ENCODE assay signal across 21 cellular contexts in genomic region chrX:133971586-133971985, GRCh38. TPM values are rescaled to one million over a fixed set of nuclear protein-coding genes. Genes with fewer than 3 reads are reported as not detected.
DNase-seq lines count a peak whose midpoint lies in the region; ATAC-seq, FAIRE-seq and TF ChIP-seq lines count a peak whose summit lies in the region.
"Had no signal": no experiment of that assay in that cellular context is flagged by ENCODE, and none has a peak within 500 bp of the region (broad histone marks: within the 10 kb centered on the region; RNA-seq: fewer than 3 reads in every experiment).

No MANE protein-coding gene starts in this region.

- CTCF ChIA-PET in HepG2 (lab: Yijun Ruan, JAX; ENCODE audit: low intra/inter-chr PET ratio, low total read pairs), result no interaction called here

- no peak overlapping the region for H2AFZ ChIP-seq in HepG2 (ENCODE audit: low read length)
- no peak overlapping the region for H2AFZ ChIP-seq in neural progenitor cell (replicated peaks)

- H4K20me1 ChIP-seq in HepG2 (ENCODE audit: insufficient read depth, low read length), result peaks cover 92% of the 10 kb centered on the region
- no peaks in the 10 kb centered on the region for H4K20me1 ChIP-seq in neural progenitor cell (ENCODE audit: low read depth)

- H3K4me3 Mint-ChIP-seq in mesothelial cell of epicardium (no peak overlapping the region), neural progenitor cell (no peak overlapping the region)
- H3K4me3 Mint-ChIP-seq: CD14-positive monocyte; CD4-positive, alpha-beta T cell; CD8-positive, alpha-beta memory T cell had no signal

- in situ Hi-C loops in HepG2 (cut with HindIII; ENCODE audit: extremely low pct_ligation_motif_present, low pct_unique_long_range_greater_than_20kb), result no loop called here

- BruUV-seq in HepG2 (replicated peaks; lab: Mats Ljungman, UMichigan), result no TSS peak

- H3K9me3 Mint-ChIP-seq in mesothelial cell of epicardium, result peaks cover 4% of the 10 kb centered on the region
- peaks cover 3% of the 10 kb centered on the region for H3K9me3 Mint-ChIP-seq in neural progenitor cell
- H3K9me3 Mint-ChIP-seq: CD14-positive monocyte; CD4-positive, alpha-beta T cell; CD8-positive, alpha-beta memory T cell had no signal

- H3K27me3 Mint-ChIP-seq in mesothelial cell of epicardium (ENCODE audit: low read depth) (no peaks in the 10 kb centered on the region), neural progenitor cell (ENCODE audit: insufficient read depth, low read depth) (no peaks in the 10 kb centered on the region)

- TF ChIP-seq CTCF in HepG2 (CRISPR knock-in tag; IDR thresholded peaks at IDR 0.05), result no peak
- TF ChIP-seq CTCF in right lobe of liver (IDR thresholded peaks at IDR 0.05), result no peak
- no peak for TF ChIP-seq CTCF in mesothelial cell of epicardium (IDR thresholded peaks at IDR 0.05; ENCODE audit: unreplicated experiment)
- no peak for TF ChIP-seq CTCF in neural progenitor cell (IDR thresholded peaks at IDR 0.05)

- POLR2A ChIA-PET in HepG2 (lab: Yijun Ruan, JAX), result interaction anchor here (1.3 to 3.2 kb wide), 6 partner anchors 10 to 55 kb away, joined by 3 to 25 read pairs (median 4); partner anchors contain the start of gene GPC3

- H3K4me2 ChIP-seq in HepG2 (ENCODE audit: low read depth, low read length), result peak overlapping the region; percentile 80
- peak overlapping the region; percentile 74 for H3K4me2 ChIP-seq in neural progenitor cell
- H3K4me2 ChIP-seq: A549; BLaER1 treated with 17β-estradiol and CSF1 and Interleukin-3, amounts not matched to agents 10 nM and 100 nM had no signal

- H3F3A ChIP-seq in neural progenitor cell (ENCODE audit: low read depth), result peaks cover 40% of the 10 kb centered on the region

- H3K4me1 Mint-ChIP-seq in mesothelial cell of epicardium (peaks cover 38% of the 10 kb centered on the region), neural progenitor cell (peaks cover 27% of the 10 kb centered on the region)
- H3K4me1 Mint-ChIP-seq: CD14-positive monocyte; CD8-positive, alpha-beta memory T cell had no signal

- H3K4me3 ChIP-seq in HepG2 (replicated peaks in 1 of 3; ENCODE audit: insufficient read depth in 1 of 3, low read depth in 2 of 3, low read length in 3 of 3), result 0 out of 6 replicates have a peak overlapping the region, but pooled peaks of 1 of the 3 experiments have one; percentile 12
- H3K4me3 ChIP-seq in right lobe of liver, result no peak overlapping the region
- peak overlapping the region; percentile 35 for H3K4me3 ChIP-seq in neural progenitor cell
- H3K4me3 ChIP-seq: A549; BLaER1 treated with 17β-estradiol and CSF1 and Interleukin-3, amounts not matched to agents 10 nM and 100 nM had no signal

- H3K36me3 Mint-ChIP-seq in mesothelial cell of epicardium (peaks cover 15% of the 10 kb centered on the region), neural progenitor cell (peaks cover 4% of the 10 kb centered on the region)
- H3K36me3 Mint-ChIP-seq: CD14-positive monocyte had no signal

- peak overlapping the region; percentile 70 for H3K27ac Mint-ChIP-seq in mesothelial cell of epicardium
- H3K27ac Mint-ChIP-seq in neural progenitor cell, result no peak overlapping the region
- H3K27ac Mint-ChIP-seq: CD14-positive monocyte; CD4-positive, alpha-beta T cell; CD8-positive, alpha-beta memory T cell had no signal

- DNase-seq in HepG2 (ENCODE audit: low spot score) (no peak), right lobe of liver (no peak), mesothelial cell of epicardium (ENCODE audit: low spot score in 2 of 2, unreplicated experiment in 2 of 2) (no peak), neural progenitor cell (ENCODE audit: low spot score) (no peak), NCI-H345 (lab: John Stamatoyannopoulos, UW) (no peak), DMS 273 treated with DMSO at 0.1 percent for 48 hours (lab: John Stamatoyannopoulos, UW) (no peak), NCI-H1436 (lab: John Stamatoyannopoulos, UW) (no peak)
- DNase-seq: 8988T; ACHN; AML-193; BE2C; Calu3; CD4-positive, alpha-beta T cell; CD8-positive, alpha-beta memory T cell; DMS153; DND-41; H7; HCEC 1CT had no signal

- H3K27ac ChIP-seq in HepG2 (ENCODE audit: extremely low read length, insufficient read depth, low read length) (peak overlapping the region; percentile 44), right lobe of liver (no peak overlapping the region), neural progenitor cell (peak overlapping the region; percentile 67)
- H3K27ac ChIP-seq: A549; BLaER1 treated with 17β-estradiol and CSF1 and Interleukin-3, amounts not matched to agents 10 nM and 100 nM had no signal

- H3K4me1 ChIP-seq in HepG2 (ENCODE audit: insufficient read depth, low read length) (peaks cover 96% of the 10 kb centered on the region), right lobe of liver (no peaks in the 10 kb centered on the region), neural progenitor cell (peaks cover 55% of the 10 kb centered on the region)
- H3K4me1 ChIP-seq: A549; BE2C; BLaER1 treated with 17β-estradiol and CSF1 and Interleukin-3, amounts not matched to agents 10 nM and 100 nM had no signal

- H3K9me3 ChIP-seq in HepG2 (ENCODE audit: low read length), result no peaks in the 10 kb centered on the region
- H3K9me3 ChIP-seq in right lobe of liver, result no peaks in the 10 kb centered on the region
- H3K9me3 ChIP-seq in neural progenitor cell (ENCODE audit: low read depth), result no peaks in the 10 kb centered on the region
- H3K9me3 ChIP-seq: A549; BE2C; BLaER1 treated with 17β-estradiol and CSF1 and Interleukin-3, amounts not matched to agents 10 nM and 100 nM had no signal

- peaks cover 97% of the 10 kb centered on the region for H3K79me2 ChIP-seq in HepG2 (ENCODE audit: insufficient read depth, low read length)
- peaks cover 96% of the 10 kb centered on the region for H3K79me2 ChIP-seq in neural progenitor cell (ENCODE audit: low read depth)

- intact Hi-C loops in HepG2 (cut with micrococcal nuclease; ENCODE audit: unreplicated experiment), result no loop called here
- intact Hi-C loops in right lobe of liver (cut with DNase I), result no loop called here

- H3K9ac ChIP-seq in HepG2 (ENCODE audit: insufficient read depth, low read depth, low read length) (no peak overlapping the region), neural progenitor cell (no peak overlapping the region)
- H3K9ac ChIP-seq: BLaER1 treated with 17β-estradiol and CSF1 and Interleukin-3, amounts not matched to agents 10 nM and 100 nM had no signal

- TF ChIP-seq POLR2A in HepG2 (IDR thresholded peaks at IDR 0.05; ENCODE audit: insufficient read depth in 1 of 2, low read depth in 2 of 2, low read length in 2 of 2) (0 out of 4 replicates have a peak, but pooled peaks of 1 of the 2 experiments have one; percentile 6), right lobe of liver (IDR thresholded peaks at IDR 0.05) (no peak)

- H3K27me3 ChIP-seq in HepG2 (ENCODE audit: control insufficient read depth in 1 of 2, insufficient read depth in 2 of 2, low read length in 2 of 2) (no peaks in the 10 kb centered on the region), right lobe of liver (peaks cover 0 to 8% of the 10 kb centered on the region in 2 donors), neural progenitor cell (no peaks in the 10 kb centered on the region)
- H3K27me3 ChIP-seq: BE2C had no signal

- TF ChIP-seq EP300 in HepG2 (IDR thresholded peaks at IDR 0.05; ENCODE audit: low read depth in 2 of 2, low read length in 2 of 2) (no peak), HepG2 (CRISPR knock-in tag; IDR thresholded peaks at IDR 0.05; ENCODE audit: borderline replicate concordance) (no peak)

- ATAC-seq in HepG2, result no peak
- no peak for ATAC-seq in right lobe of liver
- ATAC-seq: A549 had no signal

- WGBS in HepG2 (ENCODE audit: low lambda C conversion rate), result 54% methylated on average over 3 of the region's 3 CpGs
- 54% methylated on average over 3 of the region's 3 CpGs for WGBS in right lobe of liver (ENCODE audit: insufficient coverage, low coverage, low lambda C conversion rate, missing lambda C conversion rate)

- TF ChIP-seq RAD21 in HepG2 (CRISPR knock-in tag; IDR thresholded peaks at IDR 0.05), result no peak

- no peak for FAIRE-seq in HepG2 (lab: Jason Lieb, UNC)

- H3K36me3 ChIP-seq in HepG2 (replicated peaks in 1 of 2; ENCODE audit: control insufficient read depth in 1 of 2, insufficient read depth in 2 of 2, low read length in 2 of 2), result peaks cover 3 to 34% of the 10 kb centered on the region in 2 experiments; a peak in 4 of 5 replicates
- H3K36me3 ChIP-seq in right lobe of liver, result no peaks in the 10 kb centered on the region
- H3K36me3 ChIP-seq in neural progenitor cell, result no peaks in the 10 kb centered on the region
- H3K36me3 ChIP-seq: BE2C; BLaER1 treated with 17β-estradiol and CSF1 and Interleukin-3, amounts not matched to agents 10 nM and 100 nM had no signal

TF ChIP-seq in HepG2, 621 proteins besides CTCF, POLR2A, EP300 and RAD21 (continues in another document):
- no peak for TF ChIP-seq CENPT (CRISPR knock-in tag; IDR thresholded peaks at IDR 0.05; ENCODE audit: low read depth)
- TF ChIP-seq RBFOX2 (IDR thresholded peaks at IDR 0.05; ENCODE audit: low read depth, low read length), result 0 out of 2 replicates have a peak, but pooled peaks have one; percentile 30

RNA-seq across cellular contexts. Expression of gene GPC3, which starts 13.8 kb away (rescaled TPM):
- total RNA-seq in HepG2 (2016; rRNA removed; fragmentation: Illumina TruSeq; extraction: Trizol) (805 and 1,799 TPM in 2 replicates), right lobe of liver (1 to 10 TPM in 4 of 6 experiments, under 1 TPM in 2; 0.31 to 6.8 (median 1.8) TPM), mesothelial cell of epicardium (837 to 864 TPM (median 859 TPM) in 3 replicates), neural progenitor cell (ENCODE audit: low replicate concordance) (968 and 1,039 TPM in 2 replicates)
- 284 and 320 TPM in 2 replicates for total RNA-seq in HepG2 (2016; cell fraction: cytosol; rRNA removed; fragmentation: Illumina TruSeq; extraction: Trizol; ENCODE audit: low read depth)
- total RNA-seq in HepG2 (2016; cell fraction: insoluble cytoplasmic fraction; rRNA removed; fragmentation: Illumina TruSeq; extraction: Trizol), result 792 and 1,776 TPM in 2 replicates
- total RNA-seq in HepG2 (2016; cell fraction: membrane; rRNA removed; fragmentation: Illumina TruSeq; extraction: Trizol), result 290 and 301 TPM in 2 replicates
- total RNA-seq in HepG2 (2016; cell fraction: nucleus; rRNA removed; fragmentation: Illumina TruSeq; extraction: Trizol), result 1,828 and 2,106 TPM in 2 replicates
- polyA plus RNA-seq in HepG2 (2011; rRNA removed), result 3,263 and 3,554 TPM in 2 replicates
- 2,062 and 3,587 TPM in 2 replicates for polyA plus RNA-seq in HepG2 (2011; cell fraction: cytosol; rRNA removed)
- polyA plus RNA-seq in HepG2 (2011; cell fraction: nucleus; rRNA removed), result 820 and 1,167 TPM in 2 replicates
- 3,341 and 3,897 TPM in 2 replicates for polyA plus RNA-seq in HepG2 (2012)
- 118 and 136 TPM in 2 replicates for polyA plus RNA-seq in HepG2 (2016; cell fraction: cytosol; fragmentation: Illumina TruSeq; extraction: Trizol; ENCODE audit: low read depth)
- polyA plus RNA-seq in HepG2 (2016; cell fraction: insoluble cytoplasmic fraction; fragmentation: Illumina TruSeq; extraction: Trizol; ENCODE audit: low read depth), result 843 and 853 TPM in 2 replicates
- polyA plus RNA-seq in HepG2 (2016; cell fraction: membrane; fragmentation: Illumina TruSeq; extraction: Trizol; ENCODE audit: low read depth), result 164 and 169 TPM in 2 replicates
- 1,823 and 1,891 TPM in 2 replicates for polyA plus RNA-seq in HepG2 (2016; cell fraction: nucleus; fragmentation: Illumina TruSeq; extraction: Trizol; ENCODE audit: insufficient read depth, low read depth)
- 0.72 and 1,012 TPM in 2 replicates for polyA minus RNA-seq in HepG2 (2011; rRNA and poly(A)+ RNA removed; ENCODE audit: low replicate concordance)
- 1,199 and 1,788 TPM in 2 replicates for polyA minus RNA-seq in HepG2 (2011; cell fraction: cytosol; rRNA and poly(A)+ RNA removed)
- polyA minus RNA-seq in HepG2 (2011; cell fraction: nucleus; rRNA and poly(A)+ RNA removed), result 1,194 and 1,668 TPM in 2 replicates
- total RNA-seq: CD8-positive, alpha-beta memory T cell had no signal
- polyA plus RNA-seq: A549; CD14-positive monocyte; CD8-positive, alpha-beta memory T cell had no signal

Comparison
In these comparisons a context has a peak if more than half of its experiments do, and no peak if none do; other contexts are left out.
1. H3K27ac ChIP-seq: peak in HepG2 (single experiment) and neural progenitor cell (single experiment); none in right lobe of liver (0 of 3).
2. RNA of gene GPC3, which starts 13.8 kb away (total RNA-seq): 284 to 2,106 TPM in HepG2, 968 to 1,039 TPM in neural progenitor cell and 837 to 864 TPM in mesothelial cell of epicardium; 0.31 to 6.8 TPM in right lobe of liver; every median in the first group is over 10 times any median in the second.